Comparison of ENCODE assay signal across 17 cellular contexts in the genomic region with DNA sequence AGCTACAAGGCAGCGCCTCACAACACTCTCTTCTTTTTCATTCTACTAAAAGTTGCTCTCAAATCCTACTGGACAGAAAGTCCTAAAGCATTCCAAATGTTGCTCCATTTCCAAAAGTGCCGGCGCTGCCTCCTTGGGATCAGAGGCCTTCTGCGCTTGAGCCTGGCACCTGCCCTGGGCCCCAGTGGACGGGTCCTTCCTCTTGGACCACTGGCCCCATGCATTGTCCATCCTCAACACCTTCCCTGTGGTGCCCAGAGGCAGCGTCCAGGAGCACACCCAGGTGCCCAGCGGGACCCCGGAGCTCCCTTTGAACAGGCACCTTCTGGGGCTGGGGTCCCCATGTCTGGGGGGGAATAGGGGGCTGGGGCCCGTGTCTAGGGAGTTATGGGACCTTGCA.
DNase-seq lines count a peak whose midpoint lies in the region; ATAC-seq and TF ChIP-seq lines count a peak whose summit lies in the region.
"Had no signal": no experiment of that assay in that cellular context is flagged by ENCODE, and none has a peak within 500 bp of the region (broad histone marks: within the 10 kb centered on the region; RNA-seq: fewer than 3 reads in every experiment).

No MANE protein-coding gene starts in this region.

- no peak overlapping the region for H3K27ac ChIP-seq in upper lobe of right lung
- H3K27ac ChIP-seq: BLaER1 treated with 17β-estradiol and CSF1 and Interleukin-3, amounts not matched to agents 10 nM and 100 nM; GM23248; RWPE1 had no signal

- H3K36me3 Mint-ChIP-seq in activated T-cell treated with anti-CD3 and anti-CD28 coated beads, Interleukin-2, amount 50 U/mL, for 24 hours (ENCODE audit: low read depth), result no peaks in the 10 kb centered on the region
- H3K36me3 Mint-ChIP-seq in activated T-cell treated with anti-CD3 and anti-CD28 coated beads, Interleukin-2, amount 50 U/mL, for 72 hours (ENCODE audit: insufficient read depth in 2 of 2), result no peaks in the 10 kb centered on the region

- no peaks in the 10 kb centered on the region for H3K9me3 ChIP-seq in upper lobe of right lung

- H3K4me3 Mint-ChIP-seq in activated T-cell treated with anti-CD3 and anti-CD28 coated beads, Interleukin-2, amount 50 U/mL, for 24 hours, result no peak overlapping the region
- no peak overlapping the region for H3K4me3 Mint-ChIP-seq in activated T-cell treated with anti-CD3 and anti-CD28 coated beads, Interleukin-2, amount 50 U/mL, for 72 hours

- no peaks in the 10 kb centered on the region for H3K9me3 Mint-ChIP-seq in activated T-cell treated with anti-CD3 and anti-CD28 coated beads, Interleukin-2, amount 50 U/mL, for 24 hours
- no peaks in the 10 kb centered on the region for H3K9me3 Mint-ChIP-seq in activated T-cell treated with anti-CD3 and anti-CD28 coated beads, Interleukin-2, amount 50 U/mL, for 72 hours

- no peak for ATAC-seq in activated T-cell treated with anti-CD3 and anti-CD28 coated beads, Interleukin-2, amount 50 U/mL, for 72 hours (replicated peaks in 1 of 2)
- no peak for ATAC-seq in upper lobe of right lung
- ATAC-seq: HCT116 had no signal

- H3K27me3 ChIP-seq in upper lobe of right lung, result peaks cover 2% of the 10 kb centered on the region

- H3K4me1 Mint-ChIP-seq in activated T-cell treated with anti-CD3 and anti-CD28 coated beads, Interleukin-2, amount 50 U/mL, for 24 hours (ENCODE audit: low read depth), result peaks cover 12% of the 10 kb centered on the region
- no peaks in the 10 kb centered on the region for H3K4me1 Mint-ChIP-seq in activated T-cell treated with anti-CD3 and anti-CD28 coated beads, Interleukin-2, amount 50 U/mL, for 72 hours (ENCODE audit: low read depth)

- intact Hi-C loops in posterior vena cava (cut with DNase I) (no loop called here), upper lobe of right lung (cut with DNase I) (no loop called here)

- H3K4me1 ChIP-seq in upper lobe of right lung, result peaks cover 5% of the 10 kb centered on the region

- H3K4me3 ChIP-seq in upper lobe of right lung, result no peak overlapping the region
- H3K4me3 ChIP-seq: BLaER1 treated with 17β-estradiol and CSF1 and Interleukin-3, amounts not matched to agents 10 nM and 100 nM; GM23248 had no signal

- TF ChIP-seq CTCF in upper lobe of right lung (IDR thresholded peaks at IDR 0.05), result no peak

- peak; percentile 16 for DNase-seq in activated T-cell treated with anti-CD3 and anti-CD28 coated beads, Interleukin-2, amount 50 U/mL, for 24 hours
- DNase-seq in activated T-cell treated with anti-CD3 and anti-CD28 coated beads, Interleukin-2, amount 50 U/mL, for 72 hours, result no peak
- peak; percentile 5 for DNase-seq in iPS-NIHi7 (ENCODE audit: extremely low spot score)
- DNase-seq in posterior vena cava (ENCODE audit: low spot score), result peak; percentile 69
- DNase-seq in upper lobe of right lung, result peak; percentile 50
- DNase-seq in NCI-H510A (lab: John Stamatoyannopoulos, UW), result no peak
- no peak for DNase-seq in activated CD4-positive, alpha-beta T cell treated with anti-CD3 and anti-CD28 coated beads, Interleukin-2, amount 50 U/mL, for 1 hour
- DNase-seq in cerebellar nuclear complex (lab: John Stamatoyannopoulos, UW), result no peak
- DNase-seq: DND-41, GM23248, NCI-H1417 treated with DMSO at 0.1 percent for 48 hours, NCI-H1930, NCI-H446, NCI-H748 treated with DMSO at 0.1 percent for 48 hours had no signal

- H3K27ac Mint-ChIP-seq in activated T-cell treated with anti-CD3 and anti-CD28 coated beads, Interleukin-2, amount 50 U/mL, for 24 hours, result no peak overlapping the region
- H3K27ac Mint-ChIP-seq in activated T-cell treated with anti-CD3 and anti-CD28 coated beads, Interleukin-2, amount 50 U/mL, for 72 hours, result no peak overlapping the region

- H3K27me3 Mint-ChIP-seq in activated T-cell treated with anti-CD3 and anti-CD28 coated beads, Interleukin-2, amount 50 U/mL, for 24 hours, result peaks cover 27% of the 10 kb centered on the region
- peaks cover 7% of the 10 kb centered on the region for H3K27me3 Mint-ChIP-seq in activated T-cell treated with anti-CD3 and anti-CD28 coated beads, Interleukin-2, amount 50 U/mL, for 72 hours (ENCODE audit: low read depth)

- no peaks in the 10 kb centered on the region for H3K36me3 ChIP-seq in upper lobe of right lung
- H3K36me3 ChIP-seq: BLaER1 treated with 17β-estradiol and CSF1 and Interleukin-3, amounts not matched to agents 10 nM and 100 nM had no signal

Comparison
In these comparisons a context has a peak if more than half of its experiments do, and no peak if none do; other contexts are left out.
1. DNase-seq: peak in activated T-cell treated with anti-CD3 and anti-CD28 coated beads, Interleukin-2, amount 50 U/mL, for 24 hours (single experiment), iPS-NIHi7 (single experiment), posterior vena cava (single experiment) and upper lobe of right lung (single experiment); none in activated T-cell treated with anti-CD3 and anti-CD28 coated beads, Interleukin-2, amount 50 U/mL, for 72 hours (0 of 2), NCI-H510A (single experiment), activated CD4-positive, alpha-beta T cell treated with anti-CD3 and anti-CD28 coated beads, Interleukin-2, amount 50 U/mL, for 1 hour (single experiment) and cerebellar nuclear complex (0 of 2).